Comparison of ENCODE assay signal across 1 cellular context in the genomic region with DNA sequence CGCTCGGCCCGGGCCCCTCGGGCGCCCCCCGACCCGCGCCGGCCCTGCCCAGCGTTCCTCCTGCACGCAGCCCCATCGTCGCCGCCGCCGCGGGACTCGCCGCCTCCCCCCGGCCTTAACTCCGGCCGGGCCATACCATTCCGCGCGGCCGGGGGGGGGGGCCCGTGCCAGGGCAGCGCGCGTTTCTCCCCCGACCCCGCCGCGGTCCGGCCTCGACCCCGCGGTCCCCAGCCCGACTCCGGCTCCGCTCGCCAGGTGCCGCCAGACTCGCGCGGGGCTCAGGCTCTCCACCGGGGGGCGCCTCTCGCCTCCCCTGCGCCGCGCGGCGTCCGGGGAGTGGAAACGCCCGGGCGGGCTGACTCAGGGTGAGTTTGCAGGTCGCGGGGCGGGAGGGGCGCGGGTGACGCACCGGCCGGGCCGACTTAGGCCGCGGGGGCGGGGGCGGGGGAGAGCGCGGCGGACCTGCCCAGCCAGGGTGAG.
TF ChIP-seq lines count a peak whose summit lies in the region.

TSS of gene SRXN1 (minus strand) at position 91 of the 480 bp plus-strand sequence. CDS start at position 76, 15 bp downstream.

TF ChIP-seq in GM12878, 131 proteins besides CTCF, POLR2A, EP300 and RAD21 (continued from another document and continues in another):
- TF ChIP-seq MLLT1 (IDR thresholded peaks at IDR 0.05) (no peak), PBX3 (IDR thresholded peaks at IDR 0.05; ENCODE audit: insufficient replicate concordance, low read depth, low read length) (no peak), NBN (IDR thresholded peaks at IDR 0.05) (no peak), RCOR1 (conservative IDR thresholded peaks at IDR 0.05; ENCODE audit: low read depth, low read length) (no peak), EGR1 (IDR thresholded peaks at IDR 0.05; ENCODE audit: borderline replicate concordance in 1 of 2, low read depth in 2 of 2, low read length in 2 of 2) (peak in 1 of 2 experiments; percentile 87; a peak in 1 of 3 replicates), IRF4 (IDR thresholded peaks at IDR 0.05; ENCODE audit: low read depth, low read length) (no peak), CREB1 (IDR thresholded peaks at IDR 0.05; ENCODE audit: low read depth) (0 out of 2 replicates have a peak, but pooled peaks have one; percentile 30), RAD51 (IDR thresholded peaks at IDR 0.05) (no peak), KDM1A (IDR thresholded peaks at IDR 0.05; ENCODE audit: borderline replicate concordance) (no peak), ZNF592 (IDR thresholded peaks at IDR 0.05) (peak; percentile 75), BMI1 (IDR thresholded peaks at IDR 0.05; ENCODE audit: borderline replicate concordance) (no peak), DPF2 (IDR thresholded peaks at IDR 0.05) (peak; percentile 72), TCF3 (IDR thresholded peaks at IDR 0.05; ENCODE audit: borderline replicate concordance, insufficient read depth, low read depth, low read length) (no peak), TCF12 (IDR thresholded peaks at IDR 0.05; ENCODE audit: low read depth, low read length) (no peak), ZBTB40 (IDR thresholded peaks at IDR 0.05; ENCODE audit: borderline replicate concordance) (no peak), RELA (IDR thresholded peaks at IDR 0.05; ENCODE audit: borderline replicate concordance, partially characterized antibody) (peak; percentile 42), CHD1 (IDR thresholded peaks at IDR 0.05; ENCODE audit: low read depth, low read length) (peak; percentile 96), RBBP5 (conservative IDR thresholded peaks at IDR 0.05) (no peak), RELB (IDR thresholded peaks at IDR 0.05; ENCODE audit: low read depth) (no peak), SREBF1 (IDR thresholded peaks at IDR 0.05; ENCODE audit: low read length) (peak; percentile 78), ZSCAN29 (IDR thresholded peaks at IDR 0.05) (0 out of 2 replicates have a peak, but pooled peaks have one; percentile 9), SP1 (IDR thresholded peaks at IDR 0.05; ENCODE audit: low read depth, low read length) (no peak), HDAC6 (IDR thresholded peaks at IDR 0.05; ENCODE audit: unreplicated experiment) (peak; percentile 64)
- TF ChIP-seq, protein P1, sequence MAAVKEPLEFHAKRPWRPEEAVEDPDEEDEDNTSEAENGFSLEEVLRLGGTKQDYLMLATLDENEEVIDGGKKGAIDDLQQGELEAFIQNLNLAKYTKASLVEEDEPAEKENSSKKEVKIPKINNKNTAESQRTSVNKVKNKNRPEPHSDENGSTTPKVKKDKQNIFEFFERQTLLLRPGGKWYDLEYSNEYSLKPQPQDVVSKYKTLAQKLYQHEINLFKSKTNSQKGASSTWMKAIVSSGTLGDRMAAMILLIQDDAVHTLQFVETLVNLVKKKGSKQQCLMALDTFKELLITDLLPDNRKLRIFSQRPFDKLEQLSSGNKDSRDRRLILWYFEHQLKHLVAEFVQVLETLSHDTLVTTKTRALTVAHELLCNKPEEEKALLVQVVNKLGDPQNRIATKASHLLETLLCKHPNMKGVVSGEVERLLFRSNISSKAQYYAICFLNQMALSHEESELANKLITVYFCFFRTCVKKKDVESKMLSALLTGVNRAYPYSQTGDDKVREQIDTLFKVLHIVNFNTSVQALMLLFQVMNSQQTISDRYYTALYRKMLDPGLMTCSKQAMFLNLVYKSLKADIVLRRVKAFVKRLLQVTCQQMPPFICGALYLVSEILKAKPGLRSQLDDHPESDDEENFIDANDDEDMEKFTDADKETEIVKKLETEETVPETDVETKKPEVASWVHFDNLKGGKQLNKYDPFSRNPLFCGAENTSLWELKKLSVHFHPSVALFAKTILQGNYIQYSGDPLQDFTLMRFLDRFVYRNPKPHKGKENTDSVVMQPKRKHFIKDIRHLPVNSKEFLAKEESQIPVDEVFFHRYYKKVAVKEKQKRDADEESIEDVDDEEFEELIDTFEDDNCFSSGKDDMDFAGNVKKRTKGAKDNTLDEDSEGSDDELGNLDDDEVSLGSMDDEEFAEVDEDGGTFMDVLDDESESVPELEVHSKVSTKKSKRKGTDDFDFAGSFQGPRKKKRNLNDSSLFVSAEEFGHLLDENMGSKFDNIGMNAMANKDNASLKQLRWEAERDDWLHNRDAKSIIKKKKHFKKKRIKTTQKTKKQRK (IDR thresholded peaks at IDR 0.05; ENCODE audit: low read depth, low read length): no peak
- TF ChIP-seq, protein P2, sequence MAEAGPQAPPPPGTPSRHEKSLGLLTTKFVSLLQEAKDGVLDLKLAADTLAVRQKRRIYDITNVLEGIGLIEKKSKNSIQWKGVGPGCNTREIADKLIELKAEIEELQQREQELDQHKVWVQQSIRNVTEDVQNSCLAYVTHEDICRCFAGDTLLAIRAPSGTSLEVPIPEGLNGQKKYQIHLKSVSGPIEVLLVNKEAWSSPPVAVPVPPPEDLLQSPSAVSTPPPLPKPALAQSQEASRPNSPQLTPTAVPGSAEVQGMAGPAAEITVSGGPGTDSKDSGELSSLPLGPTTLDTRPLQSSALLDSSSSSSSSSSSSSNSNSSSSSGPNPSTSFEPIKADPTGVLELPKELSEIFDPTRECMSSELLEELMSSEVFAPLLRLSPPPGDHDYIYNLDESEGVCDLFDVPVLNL (IDR thresholded peaks at IDR 0.05; ENCODE audit: low read depth, low read length): no peak
- TF ChIP-seq, protein P3, sequence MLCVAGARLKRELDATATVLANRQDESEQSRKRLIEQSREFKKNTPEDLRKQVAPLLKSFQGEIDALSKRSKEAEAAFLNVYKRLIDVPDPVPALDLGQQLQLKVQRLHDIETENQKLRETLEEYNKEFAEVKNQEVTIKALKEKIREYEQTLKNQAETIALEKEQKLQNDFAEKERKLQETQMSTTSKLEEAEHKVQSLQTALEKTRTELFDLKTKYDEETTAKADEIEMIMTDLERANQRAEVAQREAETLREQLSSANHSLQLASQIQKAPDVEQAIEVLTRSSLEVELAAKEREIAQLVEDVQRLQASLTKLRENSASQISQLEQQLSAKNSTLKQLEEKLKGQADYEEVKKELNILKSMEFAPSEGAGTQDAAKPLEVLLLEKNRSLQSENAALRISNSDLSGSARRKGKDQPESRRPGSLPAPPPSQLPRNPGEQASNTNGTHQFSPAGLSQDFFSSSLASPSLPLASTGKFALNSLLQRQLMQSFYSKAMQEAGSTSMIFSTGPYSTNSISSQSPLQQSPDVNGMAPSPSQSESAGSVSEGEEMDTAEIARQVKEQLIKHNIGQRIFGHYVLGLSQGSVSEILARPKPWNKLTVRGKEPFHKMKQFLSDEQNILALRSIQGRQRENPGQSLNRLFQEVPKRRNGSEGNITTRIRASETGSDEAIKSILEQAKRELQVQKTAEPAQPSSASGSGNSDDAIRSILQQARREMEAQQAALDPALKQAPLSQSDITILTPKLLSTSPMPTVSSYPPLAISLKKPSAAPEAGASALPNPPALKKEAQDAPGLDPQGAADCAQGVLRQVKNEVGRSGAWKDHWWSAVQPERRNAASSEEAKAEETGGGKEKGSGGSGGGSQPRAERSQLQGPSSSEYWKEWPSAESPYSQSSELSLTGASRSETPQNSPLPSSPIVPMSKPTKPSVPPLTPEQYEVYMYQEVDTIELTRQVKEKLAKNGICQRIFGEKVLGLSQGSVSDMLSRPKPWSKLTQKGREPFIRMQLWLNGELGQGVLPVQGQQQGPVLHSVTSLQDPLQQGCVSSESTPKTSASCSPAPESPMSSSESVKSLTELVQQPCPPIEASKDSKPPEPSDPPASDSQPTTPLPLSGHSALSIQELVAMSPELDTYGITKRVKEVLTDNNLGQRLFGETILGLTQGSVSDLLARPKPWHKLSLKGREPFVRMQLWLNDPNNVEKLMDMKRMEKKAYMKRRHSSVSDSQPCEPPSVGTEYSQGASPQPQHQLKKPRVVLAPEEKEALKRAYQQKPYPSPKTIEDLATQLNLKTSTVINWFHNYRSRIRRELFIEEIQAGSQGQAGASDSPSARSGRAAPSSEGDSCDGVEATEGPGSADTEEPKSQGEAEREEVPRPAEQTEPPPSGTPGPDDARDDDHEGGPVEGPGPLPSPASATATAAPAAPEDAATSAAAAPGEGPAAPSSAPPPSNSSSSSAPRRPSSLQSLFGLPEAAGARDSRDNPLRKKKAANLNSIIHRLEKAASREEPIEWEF (IDR thresholded peaks at IDR 0.05; ENCODE audit: insufficient replicate concordance, low read depth, low read length): no peak
